Comparison of ENCODE assay signal across 11 cellular contexts in genomic region chr4:119343293-119343692, GRCh38. TPM values are rescaled to one million over a fixed set of nuclear protein-coding genes. Genes with fewer than 3 reads are reported as not detected.
"Had no signal": no experiment of that assay in that cellular context is flagged by ENCODE, and none has a peak within 500 bp of the region (broad histone marks: within the 10 kb centered on the region; RNA-seq: fewer than 3 reads in every experiment).

No MANE protein-coding gene starts in this region.

RNA-seq across cellular contexts. Expression of gene FABP2, which starts 21.4 kb away (rescaled TPM):
- total RNA-seq: OCI-LY7, PC-3, PC-9, Right ventricle myocardium inferior, Right ventricle myocardium superior, RPMI7951, SJCRH30, SJSA1, SK-MEL-5, T-cell had no signal
- polyA plus RNA-seq: SK-N-SH had no signal
